ENCODE assay signal across 9 cellular contexts in the genomic region with DNA sequence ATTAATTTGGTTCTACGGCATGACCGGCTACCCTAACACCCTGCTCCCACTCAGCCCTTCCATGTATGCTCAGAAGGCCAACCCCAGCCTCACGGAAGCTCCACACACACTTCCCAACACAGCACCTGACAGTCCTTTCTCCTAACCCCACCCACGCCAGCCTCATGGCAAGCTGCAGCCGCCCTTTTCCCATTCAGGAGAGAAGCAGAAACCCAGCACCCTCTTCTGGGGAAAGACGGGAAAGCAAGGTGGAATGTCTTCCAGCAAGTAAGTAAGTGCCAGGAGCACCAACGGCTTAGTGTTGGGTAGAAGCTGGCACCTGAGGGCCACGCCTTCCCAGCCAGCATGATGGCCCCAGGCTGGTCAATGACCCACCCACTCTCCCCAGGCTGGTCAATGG. TPM values are rescaled to one million over a fixed set of nuclear protein-coding genes. Genes with fewer than 3 reads are reported as not detected.
DNase-seq lines count a peak whose midpoint lies in the region; TF ChIP-seq lines count a peak whose summit lies in the region.
"Had no signal": no experiment of that assay in that cellular context is flagged by ENCODE, and none has a peak within 500 bp of the region (broad histone marks: within the 10 kb centered on the region; RNA-seq: fewer than 3 reads in every experiment).

No MANE protein-coding gene starts in this region.

- peak; percentile 85 for TF ChIP-seq CTCF in epithelial cell of esophagus (IDR thresholded peaks at IDR 0.05; ENCODE audit: insufficient read depth, low read depth, low read length, missing control alignments)
- peak; percentile 54 for TF ChIP-seq CTCF in osteocyte (IDR thresholded peaks at IDR 0.05)

- H3K4me3 ChIP-seq in epithelial cell of esophagus (ENCODE audit: low read length): no peak overlapping the region
- H3K4me3 ChIP-seq: SK-N-MC had no signal

- peaks cover 10% of the 10 kb centered on the region for H3K4me1 Mint-ChIP-seq in osteocyte (ENCODE audit: unreplicated experiment)

- no peak overlapping the region for H3K27ac Mint-ChIP-seq in osteocyte (ENCODE audit: unreplicated experiment)

- DNase-seq in DMS 273 (lab: John Stamatoyannopoulos, UW; ENCODE audit: unreplicated experiment): peak; percentile 78
- no peak for DNase-seq in DMS 273 treated with DMSO at 0.1 percent for 48 hours (lab: John Stamatoyannopoulos, UW)
- DNase-seq in NCI-H82 (lab: John Stamatoyannopoulos, UW): peak; percentile 90
- peak; percentile 79 for DNase-seq in epithelial cell of esophagus (ENCODE audit: low read depth)
- DNase-seq in osteocyte (ENCODE audit: extremely low spot score, unreplicated experiment): peak; percentile 85
- no peak for DNase-seq in cortex of kidney (lab: John Stamatoyannopoulos, UW)
- DNase-seq in DMS114 treated with DMSO at 0.1 percent for 48 hours (lab: John Stamatoyannopoulos, UW; ENCODE audit: unreplicated experiment): no peak
- DNase-seq in NOMO-1 treated with DMSO at 0.1 percent for 48 hours (lab: John Stamatoyannopoulos, UW; ENCODE audit: unreplicated experiment): no peak

- H3K27me3 Mint-ChIP-seq in osteocyte (ENCODE audit: unreplicated experiment): no peaks in the 10 kb centered on the region

- no peaks in the 10 kb centered on the region for H3K9me3 Mint-ChIP-seq in osteocyte (ENCODE audit: unreplicated experiment)

- no peak overlapping the region for H3K4me3 Mint-ChIP-seq in osteocyte (ENCODE audit: unreplicated experiment)

- H3K36me3 Mint-ChIP-seq in osteocyte (ENCODE audit: unreplicated experiment): peaks cover 10% of the 10 kb centered on the region

RNA-seq across cellular contexts. Expression of a gene that starts 32.1 kb away (rescaled TPM):
- 110 and 114 TPM in 2 replicates for total RNA-seq in osteocyte

Comparison
In these comparisons a context has a peak if more than half of its experiments do, and no peak if none do; other contexts are left out.
1. DNase-seq: peak in DMS 273 (single experiment), NCI-H82 (single experiment), epithelial cell of esophagus (single experiment) and osteocyte (single experiment); none in DMS 273 treated with DMSO at 0.1 percent for 48 hours (single experiment), cortex of kidney (single experiment), DMS114 treated with DMSO at 0.1 percent for 48 hours (single experiment) and NOMO-1 treated with DMSO at 0.1 percent for 48 hours (single experiment).